In genomic region chr5:178376906-178377582, GRCh38 we compare ENCODE assay signal across 22 cellular contexts.
A peak's percentile ranks its signal among the peaks of the same experiment; 100 is the strongest.
DNase-seq lines count a peak whose midpoint lies in the region; TF ChIP-seq lines count a peak whose summit lies in the region.
"Had no signal": no experiment of that assay in that cellular context is flagged by ENCODE, and none has a peak within 500 bp of the region (broad histone marks: within the 10 kb centered on the region; RNA-seq: fewer than 3 reads in every experiment).

No MANE protein-coding gene starts in this region.

- H3K4me3 Mint-ChIP-seq in endodermal cell, result no peak overlapping the region
- H3K4me3 Mint-ChIP-seq in nephron progenitor cell, result no peak overlapping the region
- H3K4me3 Mint-ChIP-seq: activated CD4-positive, alpha-beta T cell treated with anti-CD3 and anti-CD28 coated beads for 36 hours had no signal

- H3K4me1 Mint-ChIP-seq in endodermal cell (peaks cover 2% of the 10 kb centered on the region), nephron progenitor cell (peaks cover 57% of the 10 kb centered on the region)
- H3K4me1 Mint-ChIP-seq: activated CD4-positive, alpha-beta T cell treated with anti-CD3 and anti-CD28 coated beads for 36 hours had no signal

- no peaks in the 10 kb centered on the region for H3K79me2 ChIP-seq in Karpas-422 (ENCODE audit: low read length)

- H3K27me3 Mint-ChIP-seq in endodermal cell (ENCODE audit: insufficient read depth) (no peaks in the 10 kb centered on the region), nephron progenitor cell (ENCODE audit: low read depth, poor library complexity) (peaks cover 10% of the 10 kb centered on the region)
- H3K27me3 Mint-ChIP-seq: activated CD4-positive, alpha-beta T cell treated with anti-CD3 and anti-CD28 coated beads for 36 hours had no signal

- no peaks in the 10 kb centered on the region for H3K4me1 ChIP-seq in endodermal cell (ENCODE audit: control insufficient read depth, insufficient read depth, low read length)
- no peaks in the 10 kb centered on the region for H3K4me1 ChIP-seq in Karpas-422 (ENCODE audit: low read length)
- H3K4me1 ChIP-seq: adrenal gland, colonic mucosa, pancreas, right lobe of liver, SJCRH30 had no signal

- H3K9me3 Mint-ChIP-seq in endodermal cell (no peaks in the 10 kb centered on the region), nephron progenitor cell (no peaks in the 10 kb centered on the region)

- WGBS in endodermal cell (ENCODE audit: insufficient coverage in 1 of 2, insufficient read length in 1 of 2), 2 experiments, result 90 to 92% methylated on average over 15 to 19 of the region's 19 CpGs

- H3K9me2 ChIP-seq in Karpas-422 (replicated peaks; ENCODE audit: insufficient read depth, low read length), result no peaks in the 10 kb centered on the region

- H3K36me3 Mint-ChIP-seq in endodermal cell (ENCODE audit: low read depth), result no peaks in the 10 kb centered on the region
- no peaks in the 10 kb centered on the region for H3K36me3 Mint-ChIP-seq in nephron progenitor cell (ENCODE audit: low read depth)

- H3K27ac ChIP-seq in endodermal cell (ENCODE audit: low read depth, low read length), result no peak overlapping the region
- H3K27ac ChIP-seq in Karpas-422 (ENCODE audit: low read length), result no peak overlapping the region
- H3K27ac ChIP-seq: adrenal gland, colonic mucosa, pancreas, right lobe of liver, SJCRH30, thoracic aorta had no signal

- H3K27ac Mint-ChIP-seq in endodermal cell, result peak overlapping the region; percentile 45
- H3K27ac Mint-ChIP-seq in nephron progenitor cell, result peak overlapping the region; percentile 5
- H3K27ac Mint-ChIP-seq: activated CD4-positive, alpha-beta T cell treated with anti-CD3 and anti-CD28 coated beads for 36 hours had no signal

- H3K27me3 ChIP-seq in MG63 (no peaks in the 10 kb centered on the region), endodermal cell (ENCODE audit: control insufficient read depth, insufficient read depth, low read length, poor library complexity, severe bottlenecking) (no peaks in the 10 kb centered on the region), Karpas-422 (ENCODE audit: low read length) (no peaks in the 10 kb centered on the region)
- H3K27me3 ChIP-seq: adrenal gland, colonic mucosa, pancreas, right lobe of liver, SJCRH30 had no signal

- 0 out of 2 replicates have a peak, but pooled peaks cover 2% of the 10 kb centered on the region for H4K20me1 ChIP-seq in Karpas-422 (ENCODE audit: insufficient read depth, low read depth, low read length)

- no peak overlapping the region for H3K4me3 ChIP-seq in AG10803 (ENCODE audit: low read length)
- H3K4me3 ChIP-seq in MG63, result no peak overlapping the region
- H3K4me3 ChIP-seq in endodermal cell (ENCODE audit: low read length), result no peak overlapping the region
- no peak overlapping the region for H3K4me3 ChIP-seq in Karpas-422 (ENCODE audit: low read length)
- H3K4me3 ChIP-seq: adrenal gland, colonic mucosa, pancreas, right lobe of liver, SJCRH30, thoracic aorta had no signal

- H3K36me3 ChIP-seq in MG63, result peaks cover 23% of the 10 kb centered on the region
- no peaks in the 10 kb centered on the region for H3K36me3 ChIP-seq in endodermal cell (ENCODE audit: control insufficient read depth, insufficient read depth, low read length)
- no peaks in the 10 kb centered on the region for H3K36me3 ChIP-seq in Karpas-422 (ENCODE audit: insufficient read depth, low read length)
- H3K36me3 ChIP-seq: adrenal gland, colonic mucosa, pancreas, right lobe of liver, SJCRH30, thoracic aorta had no signal

- no peak overlapping the region for H3K9ac ChIP-seq in endodermal cell (ENCODE audit: extremely low read depth, low read length, poor library complexity, severe bottlenecking)
- H3K9ac ChIP-seq in Karpas-422 (ENCODE audit: low read length), result no peak overlapping the region

- H3K9me3 ChIP-seq in MG63, result no peaks in the 10 kb centered on the region
- no peaks in the 10 kb centered on the region for H3K9me3 ChIP-seq in endodermal cell (ENCODE audit: control insufficient read depth, low read length)
- no peaks in the 10 kb centered on the region for H3K9me3 ChIP-seq in Karpas-422 (ENCODE audit: low read length)
- H3K9me3 ChIP-seq: adrenal gland, colonic mucosa, pancreas, right lobe of liver, SJCRH30, thoracic aorta had no signal

- no peak overlapping the region for H3K4me2 ChIP-seq in Karpas-422 (ENCODE audit: low read depth, low read length, poor library complexity, severe bottlenecking)

- TF ChIP-seq CTCF in AG10803 (conservative IDR thresholded peaks at IDR 0.05; ENCODE audit: low read length) (no peak), endodermal cell (conservative IDR thresholded peaks at IDR 0.05) (no peak), nephron progenitor cell (IDR thresholded peaks at IDR 0.05) (no peak)

- DNase-seq in AG10803 (ENCODE audit: low read depth) (peak; percentile 14), MG63 (peak; percentile 67), endodermal cell (no peak), nephron progenitor cell (peak; percentile 40), NCI-H526 (lab: John Stamatoyannopoulos, UW) (no peak), activated gamma-delta T cell treated with Interleukin-2 at 50 U/mL for 16 hours (no peak), HuH-7 (ENCODE audit: low spot score) (no peak), Karpas-422 (no peak)
- DNase-seq: activated CD4-positive, alpha-beta T cell treated with anti-CD3 and anti-CD28 coated beads for 36 hours; activated naive CD4-positive, alpha-beta T cell treated with Interleukin-2 at 50 U/mL for 16 hours; activated T-cell treated with anti-CD3 and anti-CD28 coated beads, Interleukin-2, amount 50 U/mL, for 48 hours; adrenal gland; C1 segment of cervical spinal cord; colonic mucosa; DMS79 treated with DMSO at 0.1 percent for 48 hours; islet precursor cell; NCI-H510A; SJCRH30; stimulated activated naive CD4-positive, alpha-beta T cell treated with Interleukin-2 at 50 U/mL for 16 hours had no signal

- H2AFZ ChIP-seq in Karpas-422 (ENCODE audit: low read length), result no peak overlapping the region

Comparison
In these comparisons a context has a peak if more than half of its experiments do, and no peak if none do; other contexts are left out.
1. DNase-seq: peak in AG10803 (single experiment), MG63 (single experiment) and nephron progenitor cell (single experiment); none in endodermal cell (single experiment), NCI-H526 (0 of 2), activated gamma-delta T cell treated with Interleukin-2 at 50 U/mL for 16 hours (single experiment), HuH-7 (single experiment) and Karpas-422 (single experiment).